Comparison of ENCODE assay signal across 2 cellular contexts in the genomic region with DNA sequence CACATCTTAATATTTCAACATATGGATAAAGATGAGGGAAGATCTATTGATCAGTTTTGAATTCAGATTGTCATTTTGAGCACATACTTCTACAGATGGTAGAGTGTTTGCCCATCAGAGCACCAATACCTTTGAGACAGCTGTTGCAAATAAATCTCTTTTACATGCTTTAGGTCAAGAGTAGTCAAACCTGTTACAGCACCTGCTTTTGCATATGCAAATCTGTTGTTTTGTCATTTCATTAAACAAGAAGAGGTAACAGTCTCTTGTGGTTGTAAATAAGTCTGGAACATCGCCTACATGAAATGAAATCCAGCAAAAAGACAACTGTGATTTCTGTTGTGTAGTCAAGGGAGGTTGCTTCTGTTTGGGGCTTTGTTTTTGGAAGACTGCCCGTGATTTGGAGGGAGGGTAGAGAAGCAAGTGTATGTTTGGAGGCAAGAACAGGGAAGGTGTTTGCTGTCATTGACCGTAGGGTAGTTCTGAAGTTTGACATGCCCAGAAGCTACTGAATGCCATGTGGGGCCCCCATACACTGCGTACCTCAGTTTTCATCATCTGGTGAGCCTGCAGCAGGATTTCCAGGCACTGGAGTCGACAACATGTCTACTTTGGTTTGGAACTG.
TF ChIP-seq lines count a peak whose summit lies in the region.

No MANE protein-coding gene starts in this region.

TF ChIP-seq in GM23338, 12 proteins besides CTCF, POLR2A, EP300 and RAD21 (continued from another document):
- no peak for TF ChIP-seq CREB1 (CRISPR knock-in tag; IDR thresholded peaks at IDR 0.05; ENCODE audit: low read depth)
- TF ChIP-seq JUNB (IDR thresholded peaks at IDR 0.05; ENCODE audit: unreplicated experiment), result no peak
- no peak for TF ChIP-seq POLR2AphosphoS5 (IDR thresholded peaks at IDR 0.05; ENCODE audit: low read depth)
- TF ChIP-seq, protein P1, sequence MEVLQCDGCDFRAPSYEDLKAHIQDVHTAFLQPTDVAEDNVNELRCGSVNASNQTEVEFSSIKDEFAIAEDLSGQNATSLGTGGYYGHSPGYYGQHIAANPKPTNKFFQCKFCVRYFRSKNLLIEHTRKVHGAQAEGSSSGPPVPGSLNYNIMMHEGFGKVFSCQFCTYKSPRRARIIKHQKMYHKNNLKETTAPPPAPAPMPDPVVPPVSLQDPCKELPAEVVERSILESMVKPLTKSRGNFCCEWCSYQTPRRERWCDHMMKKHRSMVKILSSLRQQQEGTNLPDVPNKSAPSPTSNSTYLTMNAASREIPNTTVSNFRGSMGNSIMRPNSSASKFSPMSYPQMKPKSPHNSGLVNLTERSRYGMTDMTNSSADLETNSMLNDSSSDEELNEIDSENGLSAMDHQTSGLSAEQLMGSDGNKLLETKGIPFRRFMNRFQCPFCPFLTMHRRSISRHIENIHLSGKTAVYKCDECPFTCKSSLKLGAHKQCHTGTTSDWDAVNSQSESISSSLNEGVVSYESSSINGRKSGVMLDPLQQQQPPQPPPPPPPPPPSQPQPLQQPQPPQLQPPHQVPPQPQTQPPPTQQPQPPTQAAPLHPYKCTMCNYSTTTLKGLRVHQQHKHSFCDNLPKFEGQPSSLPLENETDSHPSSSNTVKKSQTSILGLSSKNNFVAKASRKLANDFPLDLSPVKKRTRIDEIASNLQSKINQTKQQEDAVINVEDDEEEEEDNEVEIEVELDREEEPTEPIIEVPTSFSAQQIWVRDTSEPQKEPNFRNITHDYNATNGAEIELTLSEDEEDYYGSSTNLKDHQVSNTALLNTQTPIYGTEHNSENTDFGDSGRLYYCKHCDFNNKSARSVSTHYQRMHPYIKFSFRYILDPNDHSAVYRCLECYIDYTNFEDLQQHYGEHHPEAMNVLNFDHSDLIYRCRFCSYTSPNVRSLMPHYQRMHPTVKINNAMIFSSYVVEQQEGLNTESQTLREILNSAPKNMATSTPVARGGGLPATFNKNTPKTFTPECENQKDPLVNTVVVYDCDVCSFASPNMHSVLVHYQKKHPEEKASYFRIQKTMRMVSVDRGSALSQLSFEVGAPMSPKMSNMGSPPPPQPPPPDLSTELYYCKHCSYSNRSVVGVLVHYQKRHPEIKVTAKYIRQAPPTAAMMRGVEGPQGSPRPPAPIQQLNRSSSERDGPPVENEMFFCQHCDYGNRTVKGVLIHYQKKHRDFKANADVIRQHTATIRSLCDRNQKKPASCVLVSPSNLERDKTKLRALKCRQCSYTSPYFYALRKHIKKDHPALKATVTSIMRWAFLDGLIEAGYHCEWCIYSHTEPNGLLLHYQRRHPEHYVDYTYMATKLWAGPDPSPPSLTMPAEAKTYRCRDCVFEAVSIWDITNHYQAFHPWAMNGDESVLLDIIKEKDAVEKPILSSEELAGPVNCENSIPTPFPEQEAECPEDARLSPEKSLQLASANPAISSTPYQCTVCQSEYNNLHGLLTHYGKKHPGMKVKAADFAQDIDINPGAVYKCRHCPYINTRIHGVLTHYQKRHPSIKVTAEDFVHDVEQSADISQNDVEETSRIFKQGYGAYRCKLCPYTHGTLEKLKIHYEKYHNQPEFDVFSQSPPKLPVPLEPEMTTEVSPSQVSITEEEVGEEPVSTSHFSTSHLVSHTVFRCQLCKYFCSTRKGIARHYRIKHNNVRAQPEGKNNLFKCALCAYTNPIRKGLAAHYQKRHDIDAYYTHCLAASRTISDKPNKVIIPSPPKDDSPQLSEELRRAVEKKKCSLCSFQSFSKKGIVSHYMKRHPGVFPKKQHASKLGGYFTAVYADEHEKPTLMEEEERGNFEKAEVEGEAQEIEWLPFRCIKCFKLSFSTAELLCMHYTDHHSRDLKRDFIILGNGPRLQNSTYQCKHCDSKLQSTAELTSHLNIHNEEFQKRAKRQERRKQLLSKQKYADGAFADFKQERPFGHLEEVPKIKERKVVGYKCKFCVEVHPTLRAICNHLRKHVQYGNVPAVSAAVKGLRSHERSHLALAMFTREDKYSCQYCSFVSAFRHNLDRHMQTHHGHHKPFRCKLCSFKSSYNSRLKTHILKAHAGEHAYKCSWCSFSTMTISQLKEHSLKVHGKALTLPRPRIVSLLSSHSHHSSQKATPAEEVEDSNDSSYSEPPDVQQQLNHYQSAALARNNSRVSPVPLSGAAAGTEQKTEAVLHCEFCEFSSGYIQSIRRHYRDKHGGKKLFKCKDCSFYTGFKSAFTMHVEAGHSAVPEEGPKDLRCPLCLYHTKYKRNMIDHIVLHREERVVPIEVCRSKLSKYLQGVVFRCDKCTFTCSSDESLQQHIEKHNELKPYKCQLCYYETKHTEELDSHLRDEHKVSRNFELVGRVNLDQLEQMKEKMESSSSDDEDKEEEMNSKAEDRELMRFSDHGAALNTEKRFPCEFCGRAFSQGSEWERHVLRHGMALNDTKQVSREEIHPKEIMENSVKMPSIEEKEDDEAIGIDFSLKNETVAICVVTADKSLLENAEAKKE (CRISPR knock-in tag; IDR thresholded peaks at IDR 0.05), result no peak
- TF ChIP-seq NANOG (IDR thresholded peaks at IDR 0.05; ENCODE audit: borderline replicate concordance), result no peak
TF ChIP-seq in GM23338: peak in this region for 0.

TF ChIP-seq in WTC11, 78 proteins besides CTCF, POLR2A, EP300 and RAD21 (continued from another document):
- TF ChIP-seq, protein P2, sequence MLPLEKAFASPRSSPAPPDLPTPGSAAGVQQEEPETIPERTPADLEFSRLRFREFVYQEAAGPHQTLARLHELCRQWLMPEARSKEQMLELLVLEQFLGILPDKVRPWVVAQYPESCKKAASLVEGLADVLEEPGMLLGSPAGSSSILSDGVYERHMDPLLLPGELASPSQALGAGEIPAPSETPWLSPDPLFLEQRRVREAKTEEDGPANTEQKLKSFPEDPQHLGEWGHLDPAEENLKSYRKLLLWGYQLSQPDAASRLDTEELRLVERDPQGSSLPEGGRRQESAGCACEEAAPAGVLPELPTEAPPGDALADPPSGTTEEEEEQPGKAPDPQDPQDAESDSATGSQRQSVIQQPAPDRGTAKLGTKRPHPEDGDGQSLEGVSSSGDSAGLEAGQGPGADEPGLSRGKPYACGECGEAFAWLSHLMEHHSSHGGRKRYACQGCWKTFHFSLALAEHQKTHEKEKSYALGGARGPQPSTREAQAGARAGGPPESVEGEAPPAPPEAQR (CRISPR knock-in tag; IDR thresholded peaks at IDR 0.05), result no peak
- TF ChIP-seq FOXP1 (CRISPR knock-in tag; IDR thresholded peaks at IDR 0.05; ENCODE audit: borderline replicate concordance), result no peak
- TF ChIP-seq, protein P3, sequence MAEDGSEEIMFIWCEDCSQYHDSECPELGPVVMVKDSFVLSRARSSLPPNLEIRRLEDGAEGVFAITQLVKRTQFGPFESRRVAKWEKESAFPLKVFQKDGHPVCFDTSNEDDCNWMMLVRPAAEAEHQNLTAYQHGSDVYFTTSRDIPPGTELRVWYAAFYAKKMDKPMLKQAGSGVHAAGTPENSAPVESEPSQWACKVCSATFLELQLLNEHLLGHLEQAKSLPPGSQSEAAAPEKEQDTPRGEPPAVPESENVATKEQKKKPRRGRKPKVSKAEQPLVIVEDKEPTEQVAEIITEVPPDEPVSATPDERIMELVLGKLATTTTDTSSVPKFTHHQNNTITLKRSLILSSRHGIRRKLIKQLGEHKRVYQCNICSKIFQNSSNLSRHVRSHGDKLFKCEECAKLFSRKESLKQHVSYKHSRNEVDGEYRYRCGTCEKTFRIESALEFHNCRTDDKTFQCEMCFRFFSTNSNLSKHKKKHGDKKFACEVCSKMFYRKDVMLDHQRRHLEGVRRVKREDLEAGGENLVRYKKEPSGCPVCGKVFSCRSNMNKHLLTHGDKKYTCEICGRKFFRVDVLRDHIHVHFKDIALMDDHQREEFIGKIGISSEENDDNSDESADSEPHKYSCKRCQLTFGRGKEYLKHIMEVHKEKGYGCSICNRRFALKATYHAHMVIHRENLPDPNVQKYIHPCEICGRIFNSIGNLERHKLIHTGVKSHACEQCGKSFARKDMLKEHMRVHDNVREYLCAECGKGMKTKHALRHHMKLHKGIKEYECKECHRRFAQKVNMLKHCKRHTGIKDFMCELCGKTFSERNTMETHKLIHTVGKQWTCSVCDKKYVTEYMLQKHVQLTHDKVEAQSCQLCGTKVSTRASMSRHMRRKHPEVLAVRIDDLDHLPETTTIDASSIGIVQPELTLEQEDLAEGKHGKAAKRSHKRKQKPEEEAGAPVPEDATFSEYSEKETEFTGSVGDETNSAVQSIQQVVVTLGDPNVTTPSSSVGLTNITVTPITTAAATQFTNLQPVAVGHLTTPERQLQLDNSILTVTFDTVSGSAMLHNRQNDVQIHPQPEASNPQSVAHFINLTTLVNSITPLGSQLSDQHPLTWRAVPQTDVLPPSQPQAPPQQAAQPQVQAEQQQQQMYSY (CRISPR knock-in tag; IDR thresholded peaks at IDR 0.05), result no peak
- TF ChIP-seq KAT7 (CRISPR knock-in tag; IDR thresholded peaks at IDR 0.05; ENCODE audit: borderline replicate concordance), result no peak
- no peak for TF ChIP-seq NFE2L1 (CRISPR knock-in tag; IDR thresholded peaks at IDR 0.05)
- TF ChIP-seq, protein P4, sequence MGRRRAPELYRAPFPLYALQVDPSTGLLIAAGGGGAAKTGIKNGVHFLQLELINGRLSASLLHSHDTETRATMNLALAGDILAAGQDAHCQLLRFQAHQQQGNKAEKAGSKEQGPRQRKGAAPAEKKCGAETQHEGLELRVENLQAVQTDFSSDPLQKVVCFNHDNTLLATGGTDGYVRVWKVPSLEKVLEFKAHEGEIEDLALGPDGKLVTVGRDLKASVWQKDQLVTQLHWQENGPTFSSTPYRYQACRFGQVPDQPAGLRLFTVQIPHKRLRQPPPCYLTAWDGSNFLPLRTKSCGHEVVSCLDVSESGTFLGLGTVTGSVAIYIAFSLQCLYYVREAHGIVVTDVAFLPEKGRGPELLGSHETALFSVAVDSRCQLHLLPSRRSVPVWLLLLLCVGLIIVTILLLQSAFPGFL (CRISPR knock-in tag; IDR thresholded peaks at IDR 0.05; ENCODE audit: borderline replicate concordance), result no peak
- no peak for TF ChIP-seq NR1H2 (CRISPR knock-in tag; IDR thresholded peaks at IDR 0.05)
- TF ChIP-seq, protein P5, sequence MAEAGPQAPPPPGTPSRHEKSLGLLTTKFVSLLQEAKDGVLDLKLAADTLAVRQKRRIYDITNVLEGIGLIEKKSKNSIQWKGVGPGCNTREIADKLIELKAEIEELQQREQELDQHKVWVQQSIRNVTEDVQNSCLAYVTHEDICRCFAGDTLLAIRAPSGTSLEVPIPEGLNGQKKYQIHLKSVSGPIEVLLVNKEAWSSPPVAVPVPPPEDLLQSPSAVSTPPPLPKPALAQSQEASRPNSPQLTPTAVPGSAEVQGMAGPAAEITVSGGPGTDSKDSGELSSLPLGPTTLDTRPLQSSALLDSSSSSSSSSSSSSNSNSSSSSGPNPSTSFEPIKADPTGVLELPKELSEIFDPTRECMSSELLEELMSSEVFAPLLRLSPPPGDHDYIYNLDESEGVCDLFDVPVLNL (CRISPR knock-in tag; IDR thresholded peaks at IDR 0.05; ENCODE audit: borderline replicate concordance, low read depth), result no peak
